In the genomic region with DNA sequence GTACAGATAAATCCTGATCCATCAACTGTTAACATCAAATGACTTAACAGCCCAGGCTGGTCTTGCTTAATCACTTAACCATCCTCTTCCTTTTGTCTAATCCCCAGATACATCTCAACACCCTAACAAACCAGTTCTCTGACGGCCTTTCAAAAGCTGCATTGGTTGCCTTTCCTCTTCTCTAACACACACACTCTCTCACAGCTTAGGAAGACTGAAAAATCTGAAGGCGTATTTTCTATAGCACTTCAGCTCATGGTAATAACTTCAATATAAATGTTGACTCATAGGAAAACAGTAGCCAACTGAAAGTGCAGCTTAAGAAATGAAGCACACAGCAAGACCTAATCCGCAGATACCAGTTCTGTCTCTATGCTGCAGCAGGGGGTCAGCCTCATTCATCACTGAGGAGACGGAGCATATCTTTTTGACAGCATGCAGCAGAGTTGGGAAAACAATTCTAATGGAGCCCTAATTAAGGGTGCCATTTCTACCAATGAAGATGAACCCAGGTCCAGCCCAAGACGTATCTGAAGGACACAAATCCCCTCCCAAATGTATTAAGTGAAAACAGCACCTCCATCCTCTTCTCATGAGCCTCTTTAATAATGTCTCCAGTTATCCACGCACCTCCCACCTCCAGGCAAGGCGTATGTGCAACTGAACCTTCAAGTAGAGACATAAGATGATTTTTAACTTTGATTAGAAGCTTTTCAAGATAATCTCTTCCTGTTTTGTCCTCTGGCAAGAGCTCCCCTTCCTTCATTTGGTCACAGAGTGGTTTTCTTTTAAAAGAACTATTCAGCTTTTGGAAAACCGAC, we compare ENCODE assay signal across 9 cellular contexts.
DNase-seq lines count a peak whose midpoint lies in the region; ATAC-seq and TF ChIP-seq lines count a peak whose summit lies in the region.
"Had no signal": no experiment of that assay in that cellular context is flagged by ENCODE, and none has a peak within 500 bp of the region (broad histone marks: within the 10 kb centered on the region; RNA-seq: fewer than 3 reads in every experiment).

No MANE protein-coding gene starts in this region.

- H3K9me3 ChIP-seq in mesodermal cell (ENCODE audit: control insufficient read depth, low read length), result no peaks in the 10 kb centered on the region
- no peaks in the 10 kb centered on the region for H3K9me3 ChIP-seq in Peyer's patch

- 76 to 78% methylated on average over 5 to 6 of the region's 8 CpGs for WGBS in mesodermal cell (ENCODE audit: insufficient coverage in 2 of 2), 2 experiments

- no peak for TF ChIP-seq CTCF in Peyer's patch (IDR thresholded peaks at IDR 0.05)

- CTCF ChIA-PET in T-cell (lab: Charles Lee), result interaction anchor here (0.6 to 0.7 kb wide), 2 partner anchors 43 to 1657 kb away, joined by 3 to 4 read pairs; no protein-coding TSS in a partner anchor

- H3K27ac Mint-ChIP-seq in T-cell, result peak overlapping the region in 1 of 2 donors; percentile 53

- H3K27me3 ChIP-seq in Peyer's patch, result no peaks in the 10 kb centered on the region

- H3K4me3 Mint-ChIP-seq in T-cell, result peak overlapping the region in 2 of 3 donors; percentile 13 to 37

- no peak overlapping the region for H3K4me3 ChIP-seq in mesodermal cell (ENCODE audit: extremely low read depth, insufficient read depth, low read length, poor library complexity, severe bottlenecking)
- H3K4me3 ChIP-seq in Peyer's patch, result no peak overlapping the region

- no peaks in the 10 kb centered on the region for H3K36me3 ChIP-seq in mesodermal cell (ENCODE audit: control insufficient read depth, insufficient read depth, low read length)
- H3K36me3 ChIP-seq in Peyer's patch, result no peaks in the 10 kb centered on the region

- no peaks in the 10 kb centered on the region for H3K36me3 Mint-ChIP-seq in T-cell

- peaks cover 8 to 36% of the 10 kb centered on the region in 2 donors for H3K27me3 Mint-ChIP-seq in T-cell

- no peak for TF ChIP-seq POLR2A in Peyer's patch (IDR thresholded peaks at IDR 0.05)

- peak; percentile 33 for ATAC-seq in GM19452 (IDR thresholded peaks at IDR 0.05; ENCODE audit: unreplicated experiment)
- peak; percentile 16 for ATAC-seq in HG02973 (IDR thresholded peaks at IDR 0.05; ENCODE audit: unreplicated experiment)
- peak in 1 of 4 experiments; percentile 28 for ATAC-seq in T-cell (replicated peaks in 1 of 4)

- H3K4me1 ChIP-seq in mesodermal cell (ENCODE audit: control insufficient read depth, insufficient read depth, low read length, poor library complexity, severe bottlenecking), result peaks cover 7% of the 10 kb centered on the region
- peaks cover 0 to 3% (median 0%) of the 10 kb centered on the region in 4 donors for H3K4me1 ChIP-seq in Peyer's patch

- H3K27ac ChIP-seq in mesodermal cell (ENCODE audit: low read depth, low read length, severe bottlenecking) (peak overlapping the region; percentile 74), Peyer's patch (no peak overlapping the region)

- POLR2A ChIA-PET in T-cell (lab: Charles Lee), result interaction anchor here (0.6 kb wide), 2 partner anchors 11 to 36 kb away, joined by 4 read pairs; no protein-coding TSS in a partner anchor

- peaks cover 0 to under 1% (median 0%) of the 10 kb centered on the region in 3 donors for H3K9me3 Mint-ChIP-seq in T-cell

- DNase-seq in T-cell (no peak), cerebellar nuclear complex (lab: John Stamatoyannopoulos, UW) (no peak), cerebellar cortex (ENCODE audit: low spot score) (no peak), NCI-H1048 (lab: John Stamatoyannopoulos, UW) (no peak), Peyer's patch (no peak)
- DNase-seq: NCI-H226 had no signal

- peaks cover 10 to 14% (median 12%) of the 10 kb centered on the region in 3 donors for H3K4me1 Mint-ChIP-seq in T-cell
